In genomic region chr19:16435238-16435911, GRCh38 we compare ENCODE assay signal across 1 cellular context.
TF ChIP-seq lines count a peak whose summit lies in the region.

No MANE protein-coding gene starts in this region.

TF ChIP-seq in GM12878, 131 proteins besides CTCF, POLR2A, EP300 and RAD21 (continued from another document):
- TF ChIP-seq, protein P1, sequence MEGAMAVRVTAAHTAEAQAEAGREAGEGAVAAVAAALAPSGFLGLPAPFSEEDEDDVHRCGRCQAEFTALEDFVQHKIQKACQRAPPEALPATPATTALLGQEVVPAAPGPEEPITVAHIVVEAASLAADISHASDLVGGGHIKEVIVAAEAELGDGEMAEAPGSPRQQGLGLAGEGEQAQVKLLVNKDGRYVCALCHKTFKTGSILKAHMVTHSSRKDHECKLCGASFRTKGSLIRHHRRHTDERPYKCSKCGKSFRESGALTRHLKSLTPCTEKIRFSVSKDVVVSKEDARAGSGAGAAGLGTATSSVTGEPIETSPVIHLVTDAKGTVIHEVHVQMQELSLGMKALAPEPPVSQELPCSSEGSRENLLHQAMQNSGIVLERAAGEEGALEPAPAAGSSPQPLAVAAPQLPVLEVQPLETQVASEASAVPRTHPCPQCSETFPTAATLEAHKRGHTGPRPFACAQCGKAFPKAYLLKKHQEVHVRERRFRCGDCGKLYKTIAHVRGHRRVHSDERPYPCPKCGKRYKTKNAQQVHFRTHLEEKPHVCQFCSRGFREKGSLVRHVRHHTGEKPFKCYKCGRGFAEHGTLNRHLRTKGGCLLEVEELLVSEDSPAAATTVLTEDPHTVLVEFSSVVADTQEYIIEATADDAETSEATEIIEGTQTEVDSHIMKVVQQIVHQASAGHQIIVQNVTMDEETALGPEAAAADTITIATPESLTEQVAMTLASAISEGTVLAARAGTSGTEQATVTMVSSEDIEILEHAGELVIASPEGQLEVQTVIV (IDR thresholded peaks at IDR 0.05; ENCODE audit: borderline replicate concordance, partially characterized antibody): no peak
- TF ChIP-seq RELA (IDR thresholded peaks at IDR 0.05; ENCODE audit: borderline replicate concordance, partially characterized antibody) (no peak), GATAD2B (conservative IDR thresholded peaks at IDR 0.05; ENCODE audit: low read depth) (no peak), MYC (IDR thresholded peaks at IDR 0.05; ENCODE audit: insufficient read depth, insufficient read length, insufficient replicate concordance, low read length, severe bottlenecking) (no peak)
